Comparison of ENCODE assay signal across 1 cellular context in the genomic region with DNA sequence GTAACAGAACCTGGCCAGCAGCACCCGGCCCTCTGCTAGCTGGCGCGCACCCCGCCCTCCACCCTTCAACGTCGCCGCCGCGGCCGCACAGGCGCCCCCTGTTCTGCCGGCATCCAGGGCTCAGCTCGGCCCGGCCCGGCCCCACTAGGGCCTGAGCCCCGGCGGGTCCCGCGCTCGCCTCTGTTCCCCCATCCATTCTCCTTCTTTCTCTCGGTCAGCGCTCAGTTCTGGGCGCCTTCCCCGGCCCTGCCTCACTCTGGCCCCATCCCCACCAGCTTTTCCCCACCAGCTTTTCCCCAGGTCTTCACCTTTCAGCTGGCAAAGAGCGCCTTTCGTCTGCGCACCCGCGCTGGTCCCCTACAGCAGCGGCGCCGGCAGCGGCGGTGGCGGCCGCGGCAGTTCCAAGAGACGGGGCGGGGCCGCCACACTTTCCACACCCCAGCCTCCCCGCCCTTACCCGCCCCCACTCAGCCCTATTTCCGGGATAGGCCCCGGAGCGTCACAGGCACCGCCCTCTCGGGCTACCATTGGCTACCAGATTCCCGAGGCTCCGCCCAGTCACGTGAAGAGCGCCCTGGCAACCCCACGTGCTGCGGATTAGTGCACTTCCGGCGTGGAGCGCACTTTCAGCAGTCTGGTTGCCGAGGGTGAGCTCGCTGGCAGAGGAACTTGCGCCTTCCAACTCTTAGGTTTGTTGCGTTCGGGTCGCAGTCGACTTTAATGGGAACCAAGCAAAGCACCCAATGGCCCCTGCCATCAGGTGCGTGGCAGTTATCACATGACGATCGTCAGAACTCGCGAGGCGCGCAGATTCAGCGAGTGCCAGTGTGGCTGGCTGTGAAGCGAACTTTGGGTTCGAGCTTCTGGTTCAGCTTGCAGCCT.
TF ChIP-seq lines count a peak whose summit lies in the region.

A gene (minus strand): TSS at position 403 of the 882 bp plus-strand sequence. CDS start 831 bp downstream, outside the sequence.

TF ChIP-seq in HepG2, 621 proteins besides CTCF, POLR2A, EP300 and RAD21 (continued from another document and continues in another):
- TF ChIP-seq, protein P1, sequence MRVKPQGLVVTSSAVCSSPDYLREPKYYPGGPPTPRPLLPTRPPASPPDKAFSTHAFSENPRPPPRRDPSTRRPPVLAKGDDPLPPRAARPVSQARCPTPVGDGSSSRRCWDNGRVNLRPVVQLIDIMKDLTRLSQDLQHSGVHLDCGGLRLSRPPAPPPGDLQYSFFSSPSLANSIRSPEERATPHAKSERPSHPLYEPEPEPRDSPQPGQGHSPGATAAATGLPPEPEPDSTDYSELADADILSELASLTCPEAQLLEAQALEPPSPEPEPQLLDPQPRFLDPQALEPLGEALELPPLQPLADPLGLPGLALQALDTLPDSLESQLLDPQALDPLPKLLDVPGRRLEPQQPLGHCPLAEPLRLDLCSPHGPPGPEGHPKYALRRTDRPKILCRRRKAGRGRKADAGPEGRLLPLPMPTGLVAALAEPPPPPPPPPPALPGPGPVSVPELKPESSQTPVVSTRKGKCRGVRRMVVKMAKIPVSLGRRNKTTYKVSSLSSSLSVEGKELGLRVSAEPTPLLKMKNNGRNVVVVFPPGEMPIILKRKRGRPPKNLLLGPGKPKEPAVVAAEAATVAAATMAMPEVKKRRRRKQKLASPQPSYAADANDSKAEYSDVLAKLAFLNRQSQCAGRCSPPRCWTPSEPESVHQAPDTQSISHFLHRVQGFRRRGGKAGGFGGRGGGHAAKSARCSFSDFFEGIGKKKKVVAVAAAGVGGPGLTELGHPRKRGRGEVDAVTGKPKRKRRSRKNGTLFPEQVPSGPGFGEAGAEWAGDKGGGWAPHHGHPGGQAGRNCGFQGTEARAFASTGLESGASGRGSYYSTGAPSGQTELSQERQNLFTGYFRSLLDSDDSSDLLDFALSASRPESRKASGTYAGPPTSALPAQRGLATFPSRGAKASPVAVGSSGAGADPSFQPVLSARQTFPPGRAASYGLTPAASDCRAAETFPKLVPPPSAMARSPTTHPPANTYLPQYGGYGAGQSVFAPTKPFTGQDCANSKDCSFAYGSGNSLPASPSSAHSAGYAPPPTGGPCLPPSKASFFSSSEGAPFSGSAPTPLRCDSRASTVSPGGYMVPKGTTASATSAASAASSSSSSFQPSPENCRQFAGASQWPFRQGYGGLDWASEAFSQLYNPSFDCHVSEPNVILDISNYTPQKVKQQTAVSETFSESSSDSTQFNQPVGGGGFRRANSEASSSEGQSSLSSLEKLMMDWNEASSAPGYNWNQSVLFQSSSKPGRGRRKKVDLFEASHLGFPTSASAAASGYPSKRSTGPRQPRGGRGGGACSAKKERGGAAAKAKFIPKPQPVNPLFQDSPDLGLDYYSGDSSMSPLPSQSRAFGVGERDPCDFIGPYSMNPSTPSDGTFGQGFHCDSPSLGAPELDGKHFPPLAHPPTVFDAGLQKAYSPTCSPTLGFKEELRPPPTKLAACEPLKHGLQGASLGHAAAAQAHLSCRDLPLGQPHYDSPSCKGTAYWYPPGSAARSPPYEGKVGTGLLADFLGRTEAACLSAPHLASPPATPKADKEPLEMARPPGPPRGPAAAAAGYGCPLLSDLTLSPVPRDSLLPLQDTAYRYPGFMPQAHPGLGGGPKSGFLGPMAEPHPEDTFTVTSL (CRISPR knock-in tag; IDR thresholded peaks at IDR 0.05; ENCODE audit: borderline replicate concordance), result no peak
- TF ChIP-seq ZNF703 (CRISPR knock-in tag; IDR thresholded peaks at IDR 0.05; ENCODE audit: borderline replicate concordance) (no peak), ZNF605 (CRISPR knock-in tag; IDR thresholded peaks at IDR 0.05) (peak; percentile 71; the same call in 1 of the 2 replicates), THYN1 (CRISPR knock-in tag; IDR thresholded peaks at IDR 0.05; ENCODE audit: borderline replicate concordance, low read depth) (no peak), ZNF615 (CRISPR knock-in tag; IDR thresholded peaks at IDR 0.05; ENCODE audit: borderline replicate concordance) (peak; percentile 73; the same call in 1 of the 2 replicates), ZNF883 (CRISPR knock-in tag; IDR thresholded peaks at IDR 0.05; ENCODE audit: not compliant biosample characterization) (no peak), SATB2 (CRISPR knock-in tag; IDR thresholded peaks at IDR 0.05) (peak; percentile 37; the same call in 1 of the 2 replicates), ZNF30 (CRISPR knock-in tag; IDR thresholded peaks at IDR 0.05) (peak; percentile 53; the same call in 1 of the 2 replicates), KLF11 (CRISPR knock-in tag; IDR thresholded peaks at IDR 0.05) (no peak), CENPX (CRISPR knock-in tag; IDR thresholded peaks at IDR 0.05) (no peak), SOX5 (CRISPR knock-in tag; IDR thresholded peaks at IDR 0.05; ENCODE audit: borderline replicate concordance) (peak; percentile 31; the same call in 1 of the 2 replicates), AGO1 (IDR thresholded peaks at IDR 0.05; ENCODE audit: low read depth, low read length, poor library complexity, severe bottlenecking) (peak; percentile 74), DMAP1 (CRISPR knock-in tag; IDR thresholded peaks at IDR 0.05) (peak; percentile 67; the same call in 1 of the 2 replicates), ZNF546 (CRISPR knock-in tag; conservative IDR thresholded peaks at IDR 0.05) (0 out of 2 replicates have a peak, but pooled peaks have one; percentile 77), SMC3 (IDR thresholded peaks at IDR 0.05; ENCODE audit: low read length) (no peak), RBM22 (optimal IDR thresholded peaks at IDR 0.05; ENCODE audit: low read length) (no peak), ZNF564 (CRISPR knock-in tag; IDR thresholded peaks at IDR 0.05) (no peak), ZFY (CRISPR knock-in tag; IDR thresholded peaks at IDR 0.05) (peak; percentile 71), ZNF589 (CRISPR knock-in tag; conservative IDR thresholded peaks at IDR 0.05) (no peak; the same call in 1 of the 2 replicates), GLI4 (CRISPR knock-in tag; IDR thresholded peaks at IDR 0.05; ENCODE audit: borderline replicate concordance) (no peak; the same call in 1 of the 2 replicates), HNRNPL (IDR thresholded peaks at IDR 0.05; ENCODE audit: low read depth, low read length) (no peak), ZNF367 (CRISPR knock-in tag; IDR thresholded peaks at IDR 0.05; ENCODE audit: borderline replicate concordance) (no peak), ZKSCAN8 (CRISPR knock-in tag; IDR thresholded peaks at IDR 0.05; ENCODE audit: borderline replicate concordance) (no peak), MEF2D (CRISPR knock-in tag; IDR thresholded peaks at IDR 0.05) (no peak), RBFOX2 (IDR thresholded peaks at IDR 0.05; ENCODE audit: low read depth, low read length) (peak; percentile 64), ZBTB21 (CRISPR knock-in tag; IDR thresholded peaks at IDR 0.05) (peak; percentile 31; the same call in 1 of the 2 replicates), HOXA7 (CRISPR knock-in tag; IDR thresholded peaks at IDR 0.05) (no peak), ZNF225 (CRISPR knock-in tag; IDR thresholded peaks at IDR 0.05) (no peak), ZNF530 (CRISPR knock-in tag; IDR thresholded peaks at IDR 0.05; ENCODE audit: low read depth) (no peak), FOXJ3 (CRISPR knock-in tag; IDR thresholded peaks at IDR 0.05; ENCODE audit: borderline replicate concordance) (no peak), CBX1 (IDR thresholded peaks at IDR 0.05; ENCODE audit: low read depth) (peak; percentile 49), BRCA1 (CRISPR knock-in tag; IDR thresholded peaks at IDR 0.05) (0 out of 2 replicates have a peak, but pooled peaks have one; percentile 35), ZBTB42 (CRISPR knock-in tag; IDR thresholded peaks at IDR 0.05) (peak; percentile 56; the same call in 1 of the 2 replicates), CENPT (CRISPR knock-in tag; IDR thresholded peaks at IDR 0.05; ENCODE audit: low read depth) (no peak; the same call in 1 of the 2 replicates), NFYB (CRISPR knock-in tag; IDR thresholded peaks at IDR 0.05) (peak; percentile 81), MAF1 (CRISPR knock-in tag; IDR thresholded peaks at IDR 0.05; ENCODE audit: borderline replicate concordance) (no peak), ISL2 (CRISPR knock-in tag; IDR thresholded peaks at IDR 0.05) (peak; percentile 47; the same call in 1 of the 2 replicates), ZNF382 (CRISPR knock-in tag; IDR thresholded peaks at IDR 0.05; ENCODE audit: borderline replicate concordance) (no peak), ZNF709 (CRISPR knock-in tag; IDR thresholded peaks at IDR 0.05) (peak; percentile 78; the same call in 1 of the 2 replicates), ZFP90 (CRISPR knock-in tag; IDR thresholded peaks at IDR 0.05; ENCODE audit: borderline replicate concordance) (0 out of 2 replicates have a peak, but pooled peaks have one; percentile 34), ZBTB1 (CRISPR knock-in tag; IDR thresholded peaks at IDR 0.05; ENCODE audit: borderline replicate concordance) (no peak), ZSCAN30 (CRISPR knock-in tag; IDR thresholded peaks at IDR 0.05) (no peak), SIX4 (CRISPR knock-in tag; IDR thresholded peaks at IDR 0.05) (no peak), HOXA3 (CRISPR knock-in tag; IDR thresholded peaks at IDR 0.05) (peak; percentile 88), ZNF143 (CRISPR knock-in tag; IDR thresholded peaks at IDR 0.05) (no peak), CAMTA2 (CRISPR knock-in tag; IDR thresholded peaks at IDR 0.05; ENCODE audit: borderline replicate concordance) (no peak), TAF15 (IDR thresholded peaks at IDR 0.05; ENCODE audit: low read depth, low read length, poor library complexity, severe bottlenecking) (no peak)
- TF ChIP-seq, protein P2, sequence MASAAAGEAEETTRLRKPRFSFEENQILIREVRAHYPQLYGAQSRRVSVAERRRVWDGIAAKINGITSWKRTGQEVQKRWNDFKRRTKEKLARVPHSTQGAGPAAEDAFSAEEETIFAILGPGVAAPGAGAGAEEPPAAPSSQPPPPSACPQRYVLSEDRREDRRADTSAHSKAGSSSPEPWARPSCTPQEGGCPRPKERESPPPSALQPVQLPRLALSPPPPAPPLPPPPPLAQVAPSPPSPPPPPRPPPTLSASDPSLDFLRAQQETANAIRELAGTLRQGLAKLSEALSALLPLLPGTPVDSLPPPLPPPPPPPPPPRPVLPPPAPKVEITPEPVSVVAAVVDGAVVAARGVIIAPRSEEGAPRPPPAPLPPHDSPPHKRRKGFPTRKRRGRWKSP (CRISPR knock-in tag; IDR thresholded peaks at IDR 0.05), result no peak
- TF ChIP-seq, protein P3, sequence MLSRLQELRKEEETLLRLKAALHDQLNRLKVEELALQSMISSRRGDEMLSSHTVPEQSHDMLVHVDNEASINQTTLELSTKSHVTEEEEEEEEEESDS (CRISPR knock-in tag; IDR thresholded peaks at IDR 0.05; ENCODE audit: borderline replicate concordance), result no peak
- TF ChIP-seq, protein P4, sequence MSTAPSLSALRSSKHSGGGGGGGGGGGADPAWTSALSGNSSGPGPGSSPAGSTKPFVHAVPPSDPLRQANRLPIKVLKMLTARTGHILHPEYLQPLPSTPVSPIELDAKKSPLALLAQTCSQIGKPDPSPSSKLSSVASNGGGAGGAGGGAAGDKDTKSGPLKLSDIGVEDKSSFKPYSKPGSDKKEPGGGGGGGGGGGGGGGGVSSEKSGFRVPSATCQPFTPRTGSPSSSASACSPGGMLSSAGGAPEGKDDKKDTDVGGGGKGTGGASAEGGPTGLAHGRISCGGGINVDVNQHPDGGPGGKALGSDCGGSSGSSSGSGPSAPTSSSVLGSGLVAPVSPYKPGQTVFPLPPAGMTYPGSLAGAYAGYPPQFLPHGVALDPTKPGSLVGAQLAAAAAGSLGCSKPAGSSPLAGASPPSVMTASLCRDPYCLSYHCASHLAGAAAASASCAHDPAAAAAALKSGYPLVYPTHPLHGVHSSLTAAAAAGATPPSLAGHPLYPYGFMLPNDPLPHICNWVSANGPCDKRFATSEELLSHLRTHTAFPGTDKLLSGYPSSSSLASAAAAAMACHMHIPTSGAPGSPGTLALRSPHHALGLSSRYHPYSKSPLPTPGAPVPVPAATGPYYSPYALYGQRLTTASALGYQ (CRISPR knock-in tag; IDR thresholded peaks at IDR 0.05), result no peak
- TF ChIP-seq, protein P5, sequence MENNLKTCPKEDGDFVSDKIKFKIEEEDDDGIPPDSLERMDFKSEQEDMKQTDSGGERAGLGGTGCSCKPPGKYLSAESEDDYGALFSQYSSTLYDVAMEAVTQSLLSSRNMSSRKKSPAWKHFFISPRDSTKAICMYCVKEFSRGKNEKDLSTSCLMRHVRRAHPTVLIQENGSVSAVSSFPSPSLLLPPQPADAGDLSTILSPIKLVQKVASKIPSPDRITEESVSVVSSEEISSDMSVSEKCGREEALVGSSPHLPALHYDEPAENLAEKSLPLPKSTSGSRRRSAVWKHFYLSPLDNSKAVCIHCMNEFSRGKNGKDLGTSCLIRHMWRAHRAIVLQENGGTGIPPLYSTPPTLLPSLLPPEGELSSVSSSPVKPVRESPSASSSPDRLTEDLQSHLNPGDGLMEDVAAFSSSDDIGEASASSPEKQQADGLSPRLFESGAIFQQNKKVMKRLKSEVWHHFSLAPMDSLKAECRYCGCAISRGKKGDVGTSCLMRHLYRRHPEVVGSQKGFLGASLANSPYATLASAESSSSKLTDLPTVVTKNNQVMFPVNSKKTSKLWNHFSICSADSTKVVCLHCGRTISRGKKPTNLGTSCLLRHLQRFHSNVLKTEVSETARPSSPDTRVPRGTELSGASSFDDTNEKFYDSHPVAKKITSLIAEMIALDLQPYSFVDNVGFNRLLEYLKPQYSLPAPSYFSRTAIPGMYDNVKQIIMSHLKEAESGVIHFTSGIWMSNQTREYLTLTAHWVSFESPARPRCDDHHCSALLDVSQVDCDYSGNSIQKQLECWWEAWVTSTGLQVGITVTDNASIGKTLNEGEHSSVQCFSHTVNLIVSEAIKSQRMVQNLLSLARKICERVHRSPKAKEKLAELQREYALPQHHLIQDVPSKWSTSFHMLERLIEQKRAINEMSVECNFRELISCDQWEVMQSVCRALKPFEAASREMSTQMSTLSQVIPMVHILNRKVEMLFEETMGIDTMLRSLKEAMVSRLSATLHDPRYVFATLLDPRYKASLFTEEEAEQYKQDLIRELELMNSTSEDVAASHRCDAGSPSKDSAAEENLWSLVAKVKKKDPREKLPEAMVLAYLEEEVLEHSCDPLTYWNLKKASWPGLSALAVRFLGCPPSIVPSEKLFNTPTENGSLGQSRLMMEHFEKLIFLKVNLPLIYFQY (CRISPR knock-in tag; IDR thresholded peaks at IDR 0.05; ENCODE audit: borderline replicate concordance), result peak; percentile 53; the same call in 1 of the 2 replicates
- TF ChIP-seq, protein P6, sequence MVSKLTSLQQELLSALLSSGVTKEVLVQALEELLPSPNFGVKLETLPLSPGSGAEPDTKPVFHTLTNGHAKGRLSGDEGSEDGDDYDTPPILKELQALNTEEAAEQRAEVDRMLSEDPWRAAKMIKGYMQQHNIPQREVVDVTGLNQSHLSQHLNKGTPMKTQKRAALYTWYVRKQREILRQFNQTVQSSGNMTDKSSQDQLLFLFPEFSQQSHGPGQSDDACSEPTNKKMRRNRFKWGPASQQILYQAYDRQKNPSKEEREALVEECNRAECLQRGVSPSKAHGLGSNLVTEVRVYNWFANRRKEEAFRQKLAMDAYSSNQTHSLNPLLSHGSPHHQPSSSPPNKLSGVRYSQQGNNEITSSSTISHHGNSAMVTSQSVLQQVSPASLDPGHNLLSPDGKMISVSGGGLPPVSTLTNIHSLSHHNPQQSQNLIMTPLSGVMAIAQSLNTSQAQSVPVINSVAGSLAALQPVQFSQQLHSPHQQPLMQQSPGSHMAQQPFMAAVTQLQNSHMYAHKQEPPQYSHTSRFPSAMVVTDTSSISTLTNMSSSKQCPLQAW (CRISPR knock-in tag; IDR thresholded peaks at IDR 0.05), result peak; percentile 50; the same call in 1 of the 2 replicates
- TF ChIP-seq, protein P7, sequence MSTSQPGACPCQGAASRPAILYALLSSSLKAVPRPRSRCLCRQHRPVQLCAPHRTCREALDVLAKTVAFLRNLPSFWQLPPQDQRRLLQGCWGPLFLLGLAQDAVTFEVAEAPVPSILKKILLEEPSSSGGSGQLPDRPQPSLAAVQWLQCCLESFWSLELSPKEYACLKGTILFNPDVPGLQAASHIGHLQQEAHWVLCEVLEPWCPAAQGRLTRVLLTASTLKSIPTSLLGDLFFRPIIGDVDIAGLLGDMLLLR (CRISPR knock-in tag; IDR thresholded peaks at IDR 0.05), result peak; percentile 91
